ENCODE assay signal across 13 cellular contexts in the genomic region with DNA sequence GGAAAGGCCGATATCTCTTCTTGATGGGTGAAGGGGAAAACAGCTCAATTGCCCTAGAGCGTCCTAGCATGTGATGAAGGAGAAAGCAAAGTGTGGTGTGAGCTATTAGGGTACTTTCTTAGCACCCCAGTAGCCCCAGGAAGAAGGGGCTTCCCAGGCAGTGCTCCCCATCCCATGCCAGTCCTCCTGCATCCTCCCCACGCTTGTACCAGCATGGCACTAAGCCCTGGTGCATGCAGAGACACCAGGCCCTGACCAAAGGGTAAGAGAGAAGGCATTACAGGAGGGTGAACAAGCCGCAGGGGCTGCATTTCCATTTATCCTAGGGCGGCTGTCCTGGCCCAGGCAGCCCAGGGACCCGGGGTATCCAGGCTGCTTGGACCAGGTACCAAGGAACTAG. TPM values are rescaled to one million over a fixed set of nuclear protein-coding genes. Genes with fewer than 3 reads are reported as not detected.
DNase-seq lines count a peak whose midpoint lies in the region; ATAC-seq and TF ChIP-seq lines count a peak whose summit lies in the region.
"Had no signal": no experiment of that assay in that cellular context is flagged by ENCODE, and none has a peak within 500 bp of the region (broad histone marks: within the 10 kb centered on the region; RNA-seq: fewer than 3 reads in every experiment).

No MANE protein-coding gene starts in this region.

- no peak overlapping the region for H3K4me3 Mint-ChIP-seq in CD8-positive, alpha-beta T cell
- H3K4me3 Mint-ChIP-seq: H9 had no signal

- DNase-seq in CD8-positive, alpha-beta T cell = no peak
- DNase-seq in WERI-Rb-1 = no peak
- no peak for DNase-seq in neuronal stem cell (ENCODE audit: low spot score)
- DNase-seq in NCI-H1105 treated with DMSO at 0.1 percent for 48 hours (lab: John Stamatoyannopoulos, UW) = no peak
- DNase-seq: DMS153, IMR-90, NCI-H146, NCI-H2081 treated with DMSO at 0.1 percent for 48 hours had no signal

- no peaks in the 10 kb centered on the region for H3K9me3 Mint-ChIP-seq in CD8-positive, alpha-beta T cell
- H3K9me3 Mint-ChIP-seq: H9 had no signal

- H3K23ac ChIP-seq in neuronal stem cell (ENCODE audit: low read depth, low read length, poor library complexity) = peak overlapping the region; percentile 37

- H3K4me2 ChIP-seq in neuronal stem cell (ENCODE audit: insufficient read depth, low read length, poor library complexity, severe bottlenecking) = no peak overlapping the region

- H3K27me3 ChIP-seq in CD8-positive, alpha-beta T cell (ENCODE audit: insufficient read depth, low read length) = no peaks in the 10 kb centered on the region
- no peaks in the 10 kb centered on the region for H3K27me3 ChIP-seq in WERI-Rb-1 (ENCODE audit: insufficient read depth, low read depth, severe bottlenecking)
- H3K27me3 ChIP-seq in neuronal stem cell (ENCODE audit: control insufficient read depth in 3 of 3, insufficient read depth in 3 of 3, low read depth in 1 of 3, low read length in 3 of 3) = peaks cover 0 to 45% (median 15%) of the 10 kb centered on the region in 3 experiments

- H3K18ac ChIP-seq in neuronal stem cell (ENCODE audit: low read length) = no peak overlapping the region

- TF ChIP-seq CTCF in C4-2B (conservative IDR thresholded peaks at IDR 0.05) (no peak), WERI-Rb-1 (IDR thresholded peaks at IDR 0.05; ENCODE audit: low read depth, low read length) (no peak)
- no peak for TF ChIP-seq CTCF in CD8-positive, alpha-beta T cell (IDR thresholded peaks at IDR 0.05)

- H3K36me3 ChIP-seq in CD8-positive, alpha-beta T cell (ENCODE audit: insufficient read depth, low read length) = no peaks in the 10 kb centered on the region
- no peaks in the 10 kb centered on the region for H3K36me3 ChIP-seq in WERI-Rb-1
- H3K36me3 ChIP-seq in neuronal stem cell (replicated peaks in 1 of 2; ENCODE audit: control insufficient read depth in 2 of 2, insufficient read depth in 2 of 2, low read length in 2 of 2) = no peaks in the 10 kb centered on the region

- no peak overlapping the region for H2BK12ac ChIP-seq in neuronal stem cell (ENCODE audit: low read length)

- no peak overlapping the region for H3K14ac ChIP-seq in neuronal stem cell (ENCODE audit: low read length)

- H3K4me1 Mint-ChIP-seq in CD8-positive, alpha-beta T cell (ENCODE audit: low read depth) = peaks cover 43% of the 10 kb centered on the region

- H2AK5ac ChIP-seq in neuronal stem cell (ENCODE audit: low read depth, low read length) = no peak overlapping the region

- H3K4me3 ChIP-seq in CD8-positive, alpha-beta T cell (ENCODE audit: low read depth, low read length) = no peak overlapping the region
- H3K4me3 ChIP-seq in WERI-Rb-1 (ENCODE audit: low read depth, low read length) = no peak overlapping the region
- H3K4me3 ChIP-seq in neuronal stem cell (ENCODE audit: low read length in 2 of 2) = no peak overlapping the region

- POLR2A ChIA-PET in CD8-positive, alpha-beta T cell (lab: Charles Lee) = no interaction called here

- H3K9me3 ChIP-seq in CD8-positive, alpha-beta T cell (ENCODE audit: low read length) = no peaks in the 10 kb centered on the region
- H3K9me3 ChIP-seq in WERI-Rb-1 (ENCODE audit: severe bottlenecking) = no peaks in the 10 kb centered on the region
- peaks cover 0 to 2% of the 10 kb centered on the region in 2 donors for H3K9me3 ChIP-seq in neuronal stem cell (replicated peaks in 1 of 2; ENCODE audit: control insufficient read depth in 2 of 2, insufficient read depth in 1 of 2, low read depth in 1 of 2, low read length in 2 of 2)

- H3K79me1 ChIP-seq in neuronal stem cell (ENCODE audit: low read depth, low read length) = no peaks in the 10 kb centered on the region

- peak overlapping the region; percentile 45 for H3K27ac Mint-ChIP-seq in CD8-positive, alpha-beta T cell
- H3K27ac Mint-ChIP-seq: H9 had no signal

- H3K9ac ChIP-seq in neuronal stem cell (ENCODE audit: low read depth, low read length, poor library complexity) = no peak overlapping the region

- WGBS in neuronal stem cell (ENCODE audit: extremely low coverage in 2 of 2, insufficient read length in 2 of 2, insufficient replicate concordance in 1 of 2), 2 donors = no CpG with 5 or more reads among the region's 6 CpGs

- no peak for ATAC-seq in CD8-positive, alpha-beta T cell
- ATAC-seq in GM21367 (IDR thresholded peaks at IDR 0.05; ENCODE audit: unreplicated experiment) = no peak
- no peak for ATAC-seq in GM21526 (IDR thresholded peaks at IDR 0.05; ENCODE audit: low FRiP score, unreplicated experiment)
- ATAC-seq: PC-3 had no signal

- CTCF ChIA-PET in CD8-positive, alpha-beta T cell (lab: Charles Lee) = interaction anchor here (1.4 to 12.1 kb wide), 5 partner anchors 8 to 169 kb away, joined by 3 to 105 read pairs (median 15); a partner anchor contains a TSS

- intact Hi-C loops in CD8-positive, alpha-beta T cell (cut with DNase I, micrococcal nuclease) = loop anchor here in 1 of 2 experiments (5.0 kb wide), 2 partner anchors 34 to 109 kb away; a partner anchor contains a TSS

- peak overlapping the region; percentile 9; the same call in 1 of the 2 replicates for H3K27ac ChIP-seq in C4-2B
- H3K27ac ChIP-seq in CD8-positive, alpha-beta T cell (ENCODE audit: low read depth, low read length) = no peak overlapping the region
- H3K27ac ChIP-seq in WERI-Rb-1 = peak overlapping the region; percentile 41
- H3K27ac ChIP-seq in neuronal stem cell (replicated peaks; ENCODE audit: low read length) = no peak overlapping the region

- no peak overlapping the region for H2BK120ac ChIP-seq in neuronal stem cell (ENCODE audit: low read depth, low read length)

- no peak overlapping the region for H3K4ac ChIP-seq in neuronal stem cell (ENCODE audit: low read length)

- H2AFZ ChIP-seq in neuronal stem cell (ENCODE audit: low read length) = no peak overlapping the region

- H4K91ac ChIP-seq in neuronal stem cell (ENCODE audit: low read depth, low read length, poor library complexity) = no peak overlapping the region

- H2BK5ac ChIP-seq in neuronal stem cell (ENCODE audit: low read length) = no peak overlapping the region

- no peaks in the 10 kb centered on the region for H3K36me3 Mint-ChIP-seq in CD8-positive, alpha-beta T cell

- no peak overlapping the region for H2BK15ac ChIP-seq in neuronal stem cell (ENCODE audit: low read length)

- H3K27me3 Mint-ChIP-seq in CD8-positive, alpha-beta T cell (ENCODE audit: low read depth) = no peaks in the 10 kb centered on the region

- peaks cover 28% of the 10 kb centered on the region for H3K4me1 ChIP-seq in CD8-positive, alpha-beta T cell (ENCODE audit: insufficient read depth, low read length)
- H3K4me1 ChIP-seq in neuronal stem cell (ENCODE audit: control insufficient read depth in 2 of 2, insufficient read depth in 1 of 2, low read depth in 1 of 2, low read length in 2 of 2) = peaks cover 9 to 17% of the 10 kb centered on the region in 2 donors

- H4K8ac ChIP-seq in neuronal stem cell (ENCODE audit: low read depth, low read length) = no peak overlapping the region

RNA-seq across cellular contexts. Expression of a gene that starts 3.1 kb away (rescaled TPM):
- total RNA-seq in CD8-positive, alpha-beta T cell = 10 to 100 TPM; 13.7 to 14.9 TPM
- 11.7 TPM for polyA plus RNA-seq in neuronal stem cell (2013, experiment 1 of 2)
- 12.1 TPM for polyA plus RNA-seq in neuronal stem cell (2013, experiment 2 of 2)

RNA-seq across cellular contexts. Expression of a gene that starts 33.8 kb away (rescaled TPM):
- total RNA-seq in CD8-positive, alpha-beta T cell = 1 to 10 TPM; 4.3 to 5.5 TPM
- 0.08 TPM for polyA plus RNA-seq in neuronal stem cell (2013, experiment 1 of 2)
- 0.04 TPM for polyA plus RNA-seq in neuronal stem cell (2013, experiment 2 of 2)

Comparison
In these comparisons a context has a peak if more than half of its experiments do, and no peak if none do; other contexts are left out.
1. H3K27ac ChIP-seq: peak in C4-2B (single experiment) and WERI-Rb-1 (single experiment); none in CD8-positive, alpha-beta T cell (single experiment) and neuronal stem cell (single experiment).